Comparison of ENCODE assay signal across 1 cellular context in the genomic region with DNA sequence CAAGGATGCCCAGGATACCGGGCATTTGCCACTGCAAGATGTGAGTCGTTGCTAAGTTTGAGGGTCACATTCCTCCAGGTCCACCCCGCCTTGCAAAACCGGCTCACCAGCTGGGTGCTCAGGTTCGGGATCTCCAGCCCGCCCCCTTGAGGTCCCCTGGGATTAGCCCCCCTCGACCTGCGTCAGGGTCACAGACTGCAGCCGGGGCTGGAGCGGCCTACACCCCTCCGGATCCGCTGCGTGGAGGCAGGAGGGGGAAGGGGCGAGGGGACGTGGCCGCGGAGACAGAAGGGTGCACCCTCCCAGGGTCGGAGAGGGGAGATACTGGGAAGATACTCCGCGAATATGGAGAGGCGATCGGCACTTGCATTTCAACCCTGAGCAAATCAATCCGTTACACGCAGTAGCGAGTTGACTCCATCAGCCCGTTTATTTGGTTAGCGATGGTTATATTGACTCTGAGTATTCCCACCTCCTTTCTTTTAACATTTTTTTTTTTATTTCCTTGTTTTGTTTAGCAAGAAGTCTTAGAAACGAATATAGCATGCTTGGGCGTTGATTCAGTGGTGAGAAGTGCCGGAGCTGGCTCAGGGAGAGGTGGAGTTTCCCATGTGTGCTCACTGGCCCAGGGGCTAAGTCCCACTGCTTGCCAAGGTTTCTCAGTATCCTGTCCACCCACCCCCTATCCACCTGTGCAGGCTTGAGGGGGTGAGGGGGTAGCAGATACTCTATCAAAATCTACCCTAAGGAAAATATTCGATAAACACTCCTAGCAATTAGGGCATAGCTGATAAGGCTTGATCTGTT.
TF ChIP-seq lines count a peak whose summit lies in the region.

No MANE protein-coding gene starts in this region.

TF ChIP-seq in K562, 482 proteins besides CTCF, POLR2A, EP300 and RAD21 (continued from another document and continues in another):
- TF ChIP-seq, protein P1, sequence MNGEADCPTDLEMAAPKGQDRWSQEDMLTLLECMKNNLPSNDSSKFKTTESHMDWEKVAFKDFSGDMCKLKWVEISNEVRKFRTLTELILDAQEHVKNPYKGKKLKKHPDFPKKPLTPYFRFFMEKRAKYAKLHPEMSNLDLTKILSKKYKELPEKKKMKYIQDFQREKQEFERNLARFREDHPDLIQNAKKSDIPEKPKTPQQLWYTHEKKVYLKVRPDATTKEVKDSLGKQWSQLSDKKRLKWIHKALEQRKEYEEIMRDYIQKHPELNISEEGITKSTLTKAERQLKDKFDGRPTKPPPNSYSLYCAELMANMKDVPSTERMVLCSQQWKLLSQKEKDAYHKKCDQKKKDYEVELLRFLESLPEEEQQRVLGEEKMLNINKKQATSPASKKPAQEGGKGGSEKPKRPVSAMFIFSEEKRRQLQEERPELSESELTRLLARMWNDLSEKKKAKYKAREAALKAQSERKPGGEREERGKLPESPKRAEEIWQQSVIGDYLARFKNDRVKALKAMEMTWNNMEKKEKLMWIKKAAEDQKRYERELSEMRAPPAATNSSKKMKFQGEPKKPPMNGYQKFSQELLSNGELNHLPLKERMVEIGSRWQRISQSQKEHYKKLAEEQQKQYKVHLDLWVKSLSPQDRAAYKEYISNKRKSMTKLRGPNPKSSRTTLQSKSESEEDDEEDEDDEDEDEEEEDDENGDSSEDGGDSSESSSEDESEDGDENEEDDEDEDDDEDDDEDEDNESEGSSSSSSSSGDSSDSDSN (IDR thresholded peaks at IDR 0.05; ENCODE audit: borderline replicate concordance in 1 of 2, low read depth in 2 of 2, low read length in 2 of 2), result 0 out of 4 replicates have a peak, but pooled peaks of 1 of the 2 experiments have one; percentile 28
- no peak for TF ChIP-seq MECOM (CRISPR knock-in tag; IDR thresholded peaks at IDR 0.05)
- no peak for TF ChIP-seq RNF2 (IDR thresholded peaks at IDR 0.05)
- TF ChIP-seq ZNF707 (CRISPR knock-in tag; conservative IDR thresholded peaks at IDR 0.05), result no peak
- no peak for TF ChIP-seq NR1H2 (CRISPR knock-in tag; IDR thresholded peaks at IDR 0.05)
- no peak for TF ChIP-seq RHOXF2B (CRISPR knock-in tag; conservative IDR thresholded peaks at IDR 0.05)
- no peak for TF ChIP-seq ZNF212 (CRISPR knock-in tag; IDR thresholded peaks at IDR 0.05)
- TF ChIP-seq ZNF165 (CRISPR knock-in tag; IDR thresholded peaks at IDR 0.05; ENCODE audit: borderline replicate concordance), result no peak
- TF ChIP-seq, protein P2, sequence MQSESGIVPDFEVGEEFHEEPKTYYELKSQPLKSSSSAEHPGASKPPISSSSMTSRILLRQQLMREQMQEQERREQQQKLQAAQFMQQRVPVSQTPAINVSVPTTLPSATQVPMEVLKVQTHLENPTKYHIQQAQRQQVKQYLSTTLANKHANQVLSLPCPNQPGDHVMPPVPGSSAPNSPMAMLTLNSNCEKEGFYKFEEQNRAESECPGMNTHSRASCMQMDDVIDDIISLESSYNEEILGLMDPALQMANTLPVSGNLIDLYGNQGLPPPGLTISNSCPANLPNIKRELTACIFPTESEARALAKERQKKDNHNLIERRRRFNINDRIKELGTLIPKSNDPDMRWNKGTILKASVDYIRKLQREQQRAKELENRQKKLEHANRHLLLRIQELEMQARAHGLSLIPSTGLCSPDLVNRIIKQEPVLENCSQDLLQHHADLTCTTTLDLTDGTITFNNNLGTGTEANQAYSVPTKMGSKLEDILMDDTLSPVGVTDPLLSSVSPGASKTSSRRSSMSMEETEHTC (IDR thresholded peaks at IDR 0.05), result no peak
- TF ChIP-seq MYC (IDR thresholded peaks at IDR 0.05; ENCODE audit: low read depth, low read length), result 0 out of 2 replicates have a peak, but pooled peaks have one; percentile 7
- no peak for TF ChIP-seq MYC (CRISPR knock-in tag; IDR thresholded peaks at IDR 0.05; ENCODE audit: borderline replicate concordance, low read depth)
- no peak for TF ChIP-seq STAT5A (IDR thresholded peaks at IDR 0.05; ENCODE audit: borderline replicate concordance, low read length)
- 0 out of 2 replicates have a peak, but pooled peaks have one; percentile 57 for TF ChIP-seq SP1 (CRISPR knock-in tag; IDR thresholded peaks at IDR 0.05)
- TF ChIP-seq KLF1 (tag; IDR thresholded peaks at IDR 0.05), result no peak
- TF ChIP-seq KDM2B (CRISPR knock-in tag; IDR thresholded peaks at IDR 0.05), result no peak
- TF ChIP-seq RFX1 (IDR thresholded peaks at IDR 0.05), result no peak
- no peak for TF ChIP-seq SLC30A9 (CRISPR knock-in tag; IDR thresholded peaks at IDR 0.05)
- TF ChIP-seq, protein P3, sequence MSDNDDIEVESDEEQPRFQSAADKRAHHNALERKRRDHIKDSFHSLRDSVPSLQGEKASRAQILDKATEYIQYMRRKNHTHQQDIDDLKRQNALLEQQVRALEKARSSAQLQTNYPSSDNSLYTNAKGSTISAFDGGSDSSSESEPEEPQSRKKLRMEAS (CRISPR knock-in tag; IDR thresholded peaks at IDR 0.05), result 0 out of 2 replicates have a peak, but pooled peaks have one; percentile 8
- TF ChIP-seq ZBTB7A (IDR thresholded peaks at IDR 0.05; ENCODE audit: borderline replicate concordance, control insufficient read depth, low read depth, low read length), result peak; percentile 88
- TF ChIP-seq, protein P4, sequence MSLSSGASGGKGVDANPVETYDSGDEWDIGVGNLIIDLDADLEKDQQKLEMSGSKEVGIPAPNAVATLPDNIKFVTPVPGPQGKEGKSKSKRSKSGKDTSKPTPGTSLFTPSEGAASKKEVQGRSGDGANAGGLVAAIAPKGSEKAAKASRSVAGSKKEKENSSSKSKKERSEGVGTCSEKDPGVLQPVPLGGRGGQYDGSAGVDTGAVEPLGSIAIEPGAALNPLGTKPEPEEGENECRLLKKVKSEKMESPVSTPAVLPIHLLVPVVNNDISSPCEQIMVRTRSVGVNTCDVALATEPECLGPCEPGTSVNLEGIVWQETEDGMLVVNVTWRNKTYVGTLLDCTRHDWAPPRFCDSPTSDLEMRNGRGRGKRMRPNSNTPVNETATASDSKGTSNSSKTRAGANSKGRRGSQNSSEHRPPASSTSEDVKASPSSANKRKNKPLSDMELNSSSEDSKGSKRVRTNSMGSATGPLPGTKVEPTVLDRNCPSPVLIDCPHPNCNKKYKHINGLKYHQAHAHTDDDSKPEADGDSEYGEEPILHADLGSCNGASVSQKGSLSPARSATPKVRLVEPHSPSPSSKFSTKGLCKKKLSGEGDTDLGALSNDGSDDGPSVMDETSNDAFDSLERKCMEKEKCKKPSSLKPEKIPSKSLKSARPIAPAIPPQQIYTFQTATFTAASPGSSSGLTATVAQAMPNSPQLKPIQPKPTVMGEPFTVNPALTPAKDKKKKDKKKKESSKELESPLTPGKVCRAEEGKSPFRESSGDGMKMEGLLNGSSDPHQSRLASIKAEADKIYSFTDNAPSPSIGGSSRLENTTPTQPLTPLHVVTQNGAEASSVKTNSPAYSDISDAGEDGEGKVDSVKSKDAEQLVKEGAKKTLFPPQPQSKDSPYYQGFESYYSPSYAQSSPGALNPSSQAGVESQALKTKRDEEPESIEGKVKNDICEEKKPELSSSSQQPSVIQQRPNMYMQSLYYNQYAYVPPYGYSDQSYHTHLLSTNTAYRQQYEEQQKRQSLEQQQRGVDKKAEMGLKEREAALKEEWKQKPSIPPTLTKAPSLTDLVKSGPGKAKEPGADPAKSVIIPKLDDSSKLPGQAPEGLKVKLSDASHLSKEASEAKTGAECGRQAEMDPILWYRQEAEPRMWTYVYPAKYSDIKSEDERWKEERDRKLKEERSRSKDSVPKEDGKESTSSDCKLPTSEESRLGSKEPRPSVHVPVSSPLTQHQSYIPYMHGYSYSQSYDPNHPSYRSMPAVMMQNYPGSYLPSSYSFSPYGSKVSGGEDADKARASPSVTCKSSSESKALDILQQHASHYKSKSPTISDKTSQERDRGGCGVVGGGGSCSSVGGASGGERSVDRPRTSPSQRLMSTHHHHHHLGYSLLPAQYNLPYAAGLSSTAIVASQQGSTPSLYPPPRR (CRISPR knock-in tag; IDR thresholded peaks at IDR 0.05; ENCODE audit: borderline replicate concordance), result no peak
- TF ChIP-seq POLR2G (IDR thresholded peaks at IDR 0.05; ENCODE audit: low read depth, low read length), result no peak
- no peak for TF ChIP-seq SREBF1 (IDR thresholded peaks at IDR 0.05; ENCODE audit: borderline replicate concordance, low read depth, low read length)
- TF ChIP-seq, protein P5, sequence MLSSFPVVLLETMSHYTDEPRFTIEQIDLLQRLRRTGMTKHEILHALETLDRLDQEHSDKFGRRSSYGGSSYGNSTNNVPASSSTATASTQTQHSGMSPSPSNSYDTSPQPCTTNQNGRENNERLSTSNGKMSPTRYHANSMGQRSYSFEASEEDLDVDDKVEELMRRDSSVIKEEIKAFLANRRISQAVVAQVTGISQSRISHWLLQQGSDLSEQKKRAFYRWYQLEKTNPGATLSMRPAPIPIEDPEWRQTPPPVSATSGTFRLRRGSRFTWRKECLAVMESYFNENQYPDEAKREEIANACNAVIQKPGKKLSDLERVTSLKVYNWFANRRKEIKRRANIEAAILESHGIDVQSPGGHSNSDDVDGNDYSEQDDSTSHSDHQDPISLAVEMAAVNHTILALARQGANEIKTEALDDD (IDR thresholded peaks at IDR 0.05), result 0 out of 2 replicates have a peak, but pooled peaks have one; percentile 63
- TF ChIP-seq PHTF2 (CRISPR knock-in tag; IDR thresholded peaks at IDR 0.05), result no peak
- TF ChIP-seq, protein P6, sequence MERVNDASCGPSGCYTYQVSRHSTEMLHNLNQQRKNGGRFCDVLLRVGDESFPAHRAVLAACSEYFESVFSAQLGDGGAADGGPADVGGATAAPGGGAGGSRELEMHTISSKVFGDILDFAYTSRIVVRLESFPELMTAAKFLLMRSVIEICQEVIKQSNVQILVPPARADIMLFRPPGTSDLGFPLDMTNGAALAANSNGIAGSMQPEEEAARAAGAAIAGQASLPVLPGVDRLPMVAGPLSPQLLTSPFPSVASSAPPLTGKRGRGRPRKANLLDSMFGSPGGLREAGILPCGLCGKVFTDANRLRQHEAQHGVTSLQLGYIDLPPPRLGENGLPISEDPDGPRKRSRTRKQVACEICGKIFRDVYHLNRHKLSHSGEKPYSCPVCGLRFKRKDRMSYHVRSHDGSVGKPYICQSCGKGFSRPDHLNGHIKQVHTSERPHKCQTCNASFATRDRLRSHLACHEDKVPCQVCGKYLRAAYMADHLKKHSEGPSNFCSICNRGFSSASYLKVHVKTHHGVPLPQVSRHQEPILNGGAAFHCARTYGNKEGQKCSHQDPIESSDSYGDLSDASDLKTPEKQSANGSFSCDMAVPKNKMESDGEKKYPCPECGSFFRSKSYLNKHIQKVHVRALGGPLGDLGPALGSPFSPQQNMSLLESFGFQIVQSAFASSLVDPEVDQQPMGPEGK (CRISPR knock-in tag; IDR thresholded peaks at IDR 0.05; ENCODE audit: borderline replicate concordance), result no peak
- TF ChIP-seq, protein P7, sequence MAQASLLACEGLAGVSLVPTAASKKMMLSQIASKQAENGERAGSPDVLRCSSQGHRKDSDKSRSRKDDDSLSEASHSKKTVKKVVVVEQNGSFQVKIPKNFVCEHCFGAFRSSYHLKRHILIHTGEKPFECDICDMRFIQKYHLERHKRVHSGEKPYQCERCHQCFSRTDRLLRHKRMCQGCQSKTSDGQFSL (CRISPR knock-in tag; IDR thresholded peaks at IDR 0.05), result 0 out of 2 replicates have a peak, but pooled peaks have one; percentile 1
- TF ChIP-seq, protein P7 (tag; IDR thresholded peaks at IDR 0.05), result no peak
